ENCODE assay signal across 1 cellular context in the genomic region with DNA sequence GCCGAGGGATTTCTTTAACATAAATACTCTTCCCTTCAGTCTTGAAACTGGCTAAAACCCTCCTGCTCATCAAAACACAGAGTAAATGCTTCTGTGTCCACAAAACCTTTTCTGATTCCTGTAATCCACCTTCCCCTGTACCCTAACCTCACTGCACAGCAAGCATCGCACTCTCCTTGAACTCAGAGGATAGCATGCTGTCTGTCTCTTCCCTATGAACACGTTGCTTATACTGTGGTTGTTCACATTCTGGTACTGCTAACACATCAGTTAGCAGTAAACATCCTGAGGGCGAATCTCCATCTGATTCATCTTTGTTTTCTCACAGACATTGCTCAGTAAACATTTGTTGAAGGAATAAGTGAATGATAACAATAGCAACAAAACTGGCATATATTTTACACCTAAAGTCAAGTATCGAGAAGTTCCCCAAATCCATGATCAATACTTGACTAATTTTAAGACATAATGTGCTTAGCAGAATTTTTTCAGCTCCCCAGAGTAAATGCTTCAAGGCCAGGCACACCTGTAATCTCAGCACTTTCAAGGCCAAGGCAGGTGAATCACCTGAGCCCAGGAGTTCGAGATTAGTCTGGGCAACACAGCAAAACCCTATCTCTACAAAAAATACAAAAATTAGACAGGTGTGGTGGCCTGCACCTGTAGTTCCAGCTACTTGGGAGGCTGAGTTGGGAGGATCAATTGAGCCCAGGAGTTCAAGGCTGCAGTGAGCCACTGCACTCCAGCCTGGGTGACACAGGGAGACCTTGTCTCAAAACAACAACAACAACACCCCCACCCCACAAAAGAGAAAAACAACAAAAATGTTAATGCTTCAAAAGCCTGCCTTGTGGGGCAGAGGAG.
TF ChIP-seq lines count a peak whose summit lies in the region.

No MANE protein-coding gene starts in this region.

TF ChIP-seq in HepG2, 621 proteins besides CTCF, POLR2A, EP300 and RAD21 (continued from another document):
- TF ChIP-seq, protein P1, sequence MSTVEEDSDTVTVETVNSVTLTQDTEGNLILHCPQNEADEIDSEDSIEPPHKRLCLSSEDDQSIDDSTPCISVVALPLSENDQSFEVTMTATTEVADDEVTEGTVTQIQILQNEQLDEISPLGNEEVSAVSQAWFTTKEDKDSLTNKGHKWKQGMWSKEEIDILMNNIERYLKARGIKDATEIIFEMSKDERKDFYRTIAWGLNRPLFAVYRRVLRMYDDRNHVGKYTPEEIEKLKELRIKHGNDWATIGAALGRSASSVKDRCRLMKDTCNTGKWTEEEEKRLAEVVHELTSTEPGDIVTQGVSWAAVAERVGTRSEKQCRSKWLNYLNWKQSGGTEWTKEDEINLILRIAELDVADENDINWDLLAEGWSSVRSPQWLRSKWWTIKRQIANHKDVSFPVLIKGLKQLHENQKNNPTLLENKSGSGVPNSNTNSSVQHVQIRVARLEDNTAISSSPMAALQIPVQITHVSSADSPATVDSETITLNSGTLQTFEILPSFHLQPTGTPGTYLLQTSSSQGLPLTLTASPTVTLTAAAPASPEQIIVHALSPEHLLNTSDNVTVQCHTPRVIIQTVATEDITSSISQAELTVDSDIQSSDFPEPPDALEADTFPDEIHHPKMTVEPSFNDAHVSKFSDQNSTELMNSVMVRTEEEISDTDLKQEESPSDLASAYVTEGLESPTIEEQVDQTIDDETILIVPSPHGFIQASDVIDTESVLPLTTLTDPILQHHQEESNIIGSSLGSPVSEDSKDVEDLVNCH (CRISPR knock-in tag; IDR thresholded peaks at IDR 0.05), result no peak
- TF ChIP-seq ZNF607 (CRISPR knock-in tag; IDR thresholded peaks at IDR 0.05; ENCODE audit: borderline replicate concordance) (0 out of 2 replicates have a peak, but pooled peaks have one; percentile 73), SP140L (CRISPR knock-in tag; IDR thresholded peaks at IDR 0.05; ENCODE audit: borderline replicate concordance) (no peak), CBX2 (IDR thresholded peaks at IDR 0.05; ENCODE audit: low read depth, low read length) (no peak), CBX2 (CRISPR knock-in tag; IDR thresholded peaks at IDR 0.05; ENCODE audit: low read depth) (no peak), ZKSCAN5 (CRISPR knock-in tag; IDR thresholded peaks at IDR 0.05) (no peak), LCORL (IDR thresholded peaks at IDR 0.05) (no peak), LCORL (CRISPR knock-in tag; IDR thresholded peaks at IDR 0.05) (peak; percentile 29; the same call in 1 of the 2 replicates), TARDBP (CRISPR knock-in tag; IDR thresholded peaks at IDR 0.05) (peak; percentile 83; the same call in 1 of the 2 replicates), FOSL1 (CRISPR knock-in tag; IDR thresholded peaks at IDR 0.05; ENCODE audit: borderline replicate concordance) (no peak), ZNF10 (CRISPR knock-in tag; IDR thresholded peaks at IDR 0.05; ENCODE audit: borderline replicate concordance, low read depth) (no peak), RAD51 (IDR thresholded peaks at IDR 0.05; ENCODE audit: borderline replicate concordance) (no peak), PCBP1 (IDR thresholded peaks at IDR 0.05; ENCODE audit: borderline replicate concordance, low read depth, low read length) (no peak), ZBTB20 (CRISPR knock-in tag; IDR thresholded peaks at IDR 0.05; ENCODE audit: borderline replicate concordance, low read depth) (peak; percentile 43; the same call in 1 of the 2 replicates)
- TF ChIP-seq, protein P2, sequence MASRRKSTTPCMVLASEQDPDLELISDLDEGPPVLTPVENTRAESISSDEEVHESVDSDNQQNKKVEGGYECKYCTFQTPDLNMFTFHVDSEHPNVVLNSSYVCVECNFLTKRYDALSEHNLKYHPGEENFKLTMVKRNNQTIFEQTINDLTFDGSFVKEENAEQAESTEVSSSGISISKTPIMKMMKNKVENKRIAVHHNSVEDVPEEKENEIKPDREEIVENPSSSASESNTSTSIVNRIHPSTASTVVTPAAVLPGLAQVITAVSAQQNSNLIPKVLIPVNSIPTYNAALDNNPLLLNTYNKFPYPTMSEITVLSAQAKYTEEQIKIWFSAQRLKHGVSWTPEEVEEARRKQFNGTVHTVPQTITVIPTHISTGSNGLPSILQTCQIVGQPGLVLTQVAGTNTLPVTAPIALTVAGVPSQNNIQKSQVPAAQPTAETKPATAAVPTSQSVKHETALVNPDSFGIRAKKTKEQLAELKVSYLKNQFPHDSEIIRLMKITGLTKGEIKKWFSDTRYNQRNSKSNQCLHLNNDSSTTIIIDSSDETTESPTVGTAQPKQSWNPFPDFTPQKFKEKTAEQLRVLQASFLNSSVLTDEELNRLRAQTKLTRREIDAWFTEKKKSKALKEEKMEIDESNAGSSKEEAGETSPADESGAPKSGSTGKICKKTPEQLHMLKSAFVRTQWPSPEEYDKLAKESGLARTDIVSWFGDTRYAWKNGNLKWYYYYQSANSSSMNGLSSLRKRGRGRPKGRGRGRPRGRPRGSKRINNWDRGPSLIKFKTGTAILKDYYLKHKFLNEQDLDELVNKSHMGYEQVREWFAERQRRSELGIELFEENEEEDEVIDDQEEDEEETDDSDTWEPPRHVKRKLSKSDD (CRISPR knock-in tag; IDR thresholded peaks at IDR 0.05; ENCODE audit: low read depth), result no peak
- TF ChIP-seq, protein P3, sequence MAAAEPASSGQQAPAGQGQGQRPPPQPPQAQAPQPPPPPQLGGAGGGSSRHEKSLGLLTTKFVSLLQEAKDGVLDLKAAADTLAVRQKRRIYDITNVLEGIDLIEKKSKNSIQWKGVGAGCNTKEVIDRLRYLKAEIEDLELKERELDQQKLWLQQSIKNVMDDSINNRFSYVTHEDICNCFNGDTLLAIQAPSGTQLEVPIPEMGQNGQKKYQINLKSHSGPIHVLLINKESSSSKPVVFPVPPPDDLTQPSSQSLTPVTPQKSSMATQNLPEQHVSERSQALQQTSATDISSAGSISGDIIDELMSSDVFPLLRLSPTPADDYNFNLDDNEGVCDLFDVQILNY (CRISPR knock-in tag; conservative IDR thresholded peaks at IDR 0.05), result no peak
- TF ChIP-seq, protein P4, sequence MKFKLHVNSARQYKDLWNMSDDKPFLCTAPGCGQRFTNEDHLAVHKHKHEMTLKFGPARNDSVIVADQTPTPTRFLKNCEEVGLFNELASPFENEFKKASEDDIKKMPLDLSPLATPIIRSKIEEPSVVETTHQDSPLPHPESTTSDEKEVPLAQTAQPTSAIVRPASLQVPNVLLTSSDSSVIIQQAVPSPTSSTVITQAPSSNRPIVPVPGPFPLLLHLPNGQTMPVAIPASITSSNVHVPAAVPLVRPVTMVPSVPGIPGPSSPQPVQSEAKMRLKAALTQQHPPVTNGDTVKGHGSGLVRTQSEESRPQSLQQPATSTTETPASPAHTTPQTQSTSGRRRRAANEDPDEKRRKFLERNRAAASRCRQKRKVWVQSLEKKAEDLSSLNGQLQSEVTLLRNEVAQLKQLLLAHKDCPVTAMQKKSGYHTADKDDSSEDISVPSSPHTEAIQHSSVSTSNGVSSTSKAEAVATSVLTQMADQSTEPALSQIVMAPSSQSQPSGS (CRISPR knock-in tag; IDR thresholded peaks at IDR 0.05), result no peak; the same call in 1 of the 2 replicates
- TF ChIP-seq, protein P5, sequence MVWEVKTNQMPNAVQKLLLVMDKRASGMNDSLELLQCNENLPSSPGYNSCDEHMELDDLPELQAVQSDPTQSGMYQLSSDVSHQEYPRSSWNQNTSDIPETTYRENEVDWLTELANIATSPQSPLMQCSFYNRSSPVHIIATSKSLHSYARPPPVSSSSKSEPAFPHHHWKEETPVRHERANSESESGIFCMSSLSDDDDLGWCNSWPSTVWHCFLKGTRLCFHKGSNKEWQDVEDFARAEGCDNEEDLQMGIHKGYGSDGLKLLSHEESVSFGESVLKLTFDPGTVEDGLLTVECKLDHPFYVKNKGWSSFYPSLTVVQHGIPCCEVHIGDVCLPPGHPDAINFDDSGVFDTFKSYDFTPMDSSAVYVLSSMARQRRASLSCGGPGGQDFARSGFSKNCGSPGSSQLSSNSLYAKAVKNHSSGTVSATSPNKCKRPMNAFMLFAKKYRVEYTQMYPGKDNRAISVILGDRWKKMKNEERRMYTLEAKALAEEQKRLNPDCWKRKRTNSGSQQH (CRISPR knock-in tag; IDR thresholded peaks at IDR 0.05; ENCODE audit: low read depth), result peak; percentile 47; the same call in 1 of the 2 replicates
- TF ChIP-seq, protein P6, sequence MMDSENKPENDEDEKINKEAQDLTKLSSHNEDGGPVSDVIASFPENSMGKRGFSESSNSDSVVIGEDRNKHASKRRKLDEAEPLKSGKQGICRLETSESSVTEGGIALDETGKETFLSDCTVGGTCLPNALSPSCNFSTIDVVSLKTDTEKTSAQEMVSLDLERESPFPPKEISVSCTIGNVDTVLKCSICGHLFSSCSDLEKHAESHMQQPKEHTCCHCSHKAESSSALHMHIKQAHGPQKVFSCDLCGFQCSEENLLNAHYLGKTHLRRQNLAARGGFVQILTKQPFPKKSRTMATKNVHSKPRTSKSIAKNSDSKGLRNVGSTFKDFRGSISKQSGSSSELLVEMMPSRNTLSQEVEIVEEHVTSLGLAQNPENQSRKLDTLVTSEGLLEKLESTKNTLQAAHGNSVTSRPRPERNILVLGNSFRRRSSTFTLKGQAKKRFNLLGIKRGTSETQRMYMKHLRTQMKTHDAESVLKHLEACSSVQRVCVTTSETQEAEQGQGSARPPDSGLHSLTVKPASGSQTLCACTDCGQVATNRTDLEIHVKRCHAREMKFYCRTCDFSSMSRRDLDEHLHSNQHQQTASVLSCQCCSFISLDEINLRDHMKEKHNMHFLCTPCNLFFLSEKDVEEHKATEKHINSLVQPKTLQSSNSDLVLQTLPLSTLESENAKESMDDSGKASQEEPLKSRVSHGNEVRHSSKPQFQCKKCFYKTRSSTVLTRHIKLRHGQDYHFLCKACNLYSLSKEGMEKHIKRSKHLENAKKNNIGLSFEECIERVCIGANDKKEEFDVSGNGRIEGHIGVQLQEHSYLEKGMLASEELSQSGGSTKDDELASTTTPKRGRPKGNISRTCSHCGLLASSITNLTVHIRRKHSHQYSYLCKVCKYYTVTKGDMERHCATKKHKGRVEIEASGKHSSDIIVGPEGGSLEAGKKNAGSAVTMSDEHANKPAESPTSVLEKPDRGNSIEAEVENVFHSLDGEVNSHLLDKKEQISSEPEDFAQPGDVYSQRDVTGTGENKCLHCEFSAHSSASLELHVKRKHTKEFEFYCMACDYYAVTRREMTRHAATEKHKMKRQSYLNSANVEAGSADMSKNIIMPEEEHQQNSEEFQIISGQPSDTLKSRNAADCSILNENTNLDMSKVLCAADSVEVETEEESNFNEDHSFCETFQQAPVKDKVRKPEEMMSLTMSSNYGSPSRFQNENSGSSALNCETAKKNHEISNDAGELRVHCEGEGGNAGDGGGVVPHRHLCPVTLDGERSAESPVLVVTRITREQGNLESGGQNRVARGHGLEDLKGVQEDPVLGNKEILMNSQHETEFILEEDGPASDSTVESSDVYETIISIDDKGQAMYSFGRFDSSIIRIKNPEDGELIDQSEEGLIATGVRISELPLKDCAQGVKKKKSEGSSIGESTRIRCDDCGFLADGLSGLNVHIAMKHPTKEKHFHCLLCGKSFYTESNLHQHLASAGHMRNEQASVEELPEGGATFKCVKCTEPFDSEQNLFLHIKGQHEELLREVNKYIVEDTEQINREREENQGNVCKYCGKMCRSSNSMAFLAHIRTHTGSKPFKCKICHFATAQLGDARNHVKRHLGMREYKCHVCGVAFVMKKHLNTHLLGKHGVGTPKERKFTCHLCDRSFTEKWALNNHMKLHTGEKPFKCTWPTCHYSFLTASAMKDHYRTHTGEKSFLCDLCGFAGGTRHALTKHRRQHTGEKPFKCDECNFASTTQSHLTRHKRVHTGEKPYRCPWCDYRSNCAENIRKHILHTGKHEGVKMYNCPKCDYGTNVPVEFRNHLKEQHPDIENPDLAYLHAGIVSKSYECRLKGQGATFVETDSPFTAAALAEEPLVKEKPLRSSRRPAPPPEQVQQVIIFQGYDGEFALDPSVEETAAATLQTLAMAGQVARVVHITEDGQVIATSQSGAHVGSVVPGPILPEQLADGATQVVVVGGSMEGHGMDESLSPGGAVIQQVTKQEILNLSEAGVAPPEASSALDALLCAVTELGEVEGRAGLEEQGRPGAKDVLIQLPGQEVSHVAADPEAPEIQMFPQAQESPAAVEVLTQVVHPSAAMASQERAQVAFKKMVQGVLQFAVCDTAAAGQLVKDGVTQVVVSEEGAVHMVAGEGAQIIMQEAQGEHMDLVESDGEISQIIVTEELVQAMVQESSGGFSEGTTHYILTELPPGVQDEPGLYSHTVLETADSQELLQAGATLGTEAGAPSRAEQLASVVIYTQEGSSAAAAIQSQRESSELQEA (CRISPR knock-in tag; IDR thresholded peaks at IDR 0.05; ENCODE audit: not compliant biosample characterization), result no peak
- TF ChIP-seq, protein P7, sequence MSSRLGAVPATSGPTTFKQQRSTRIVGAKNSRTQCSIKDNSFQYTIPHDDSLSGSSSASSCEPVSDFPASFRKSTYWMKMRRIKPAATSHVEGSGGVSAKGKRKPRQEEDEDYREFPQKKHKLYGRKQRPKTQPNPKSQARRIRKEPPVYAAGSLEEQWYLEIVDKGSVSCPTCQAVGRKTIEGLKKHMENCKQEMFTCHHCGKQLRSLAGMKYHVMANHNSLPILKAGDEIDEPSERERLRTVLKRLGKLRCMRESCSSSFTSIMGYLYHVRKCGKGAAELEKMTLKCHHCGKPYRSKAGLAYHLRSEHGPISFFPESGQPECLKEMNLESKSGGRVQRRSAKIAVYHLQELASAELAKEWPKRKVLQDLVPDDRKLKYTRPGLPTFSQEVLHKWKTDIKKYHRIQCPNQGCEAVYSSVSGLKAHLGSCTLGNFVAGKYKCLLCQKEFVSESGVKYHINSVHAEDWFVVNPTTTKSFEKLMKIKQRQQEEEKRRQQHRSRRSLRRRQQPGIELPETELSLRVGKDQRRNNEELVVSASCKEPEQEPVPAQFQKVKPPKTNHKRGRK (CRISPR knock-in tag; IDR thresholded peaks at IDR 0.05), result no peak
- TF ChIP-seq, protein P8, sequence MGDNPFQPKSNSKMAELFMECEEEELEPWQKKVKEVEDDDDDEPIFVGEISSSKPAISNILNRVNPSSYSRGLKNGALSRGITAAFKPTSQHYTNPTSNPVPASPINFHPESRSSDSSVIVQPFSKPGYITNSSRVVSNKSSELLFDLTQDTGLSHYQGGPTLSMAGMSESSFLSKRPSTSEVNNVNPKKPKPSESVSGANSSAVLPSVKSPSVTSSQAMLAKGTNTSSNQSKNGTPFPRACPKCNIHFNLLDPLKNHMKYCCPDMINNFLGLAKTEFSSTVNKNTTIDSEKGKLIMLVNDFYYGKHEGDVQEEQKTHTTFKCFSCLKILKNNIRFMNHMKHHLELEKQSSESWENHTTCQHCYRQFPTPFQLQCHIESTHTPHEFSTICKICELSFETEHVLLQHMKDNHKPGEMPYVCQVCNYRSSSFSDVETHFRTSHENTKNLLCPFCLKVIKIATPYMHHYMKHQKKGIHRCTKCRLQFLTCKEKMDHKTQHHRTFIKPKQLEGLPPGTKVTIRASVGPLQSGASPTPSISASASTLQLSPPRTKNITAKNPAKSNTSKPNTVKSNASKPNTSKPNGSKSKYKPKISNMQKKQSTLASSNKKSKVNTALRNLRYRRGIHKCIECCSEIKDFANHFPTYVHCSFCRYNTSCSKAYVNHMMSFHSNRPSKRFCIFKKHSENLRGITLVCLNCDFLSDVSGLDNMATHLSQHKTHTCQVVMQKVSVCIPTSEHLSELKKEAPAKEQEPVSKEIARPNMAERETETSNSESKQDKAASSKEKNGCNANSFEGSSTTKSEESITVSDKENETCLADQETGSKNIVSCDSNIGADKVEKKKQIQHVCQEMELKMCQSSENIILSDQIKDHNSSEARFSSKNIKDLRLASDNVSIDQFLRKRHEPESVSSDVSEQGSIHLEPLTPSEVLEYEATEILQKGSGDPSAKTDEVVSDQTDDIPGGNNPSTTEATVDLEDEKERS (CRISPR knock-in tag; IDR thresholded peaks at IDR 0.05), result peak; percentile 95
- TF ChIP-seq, protein P9, sequence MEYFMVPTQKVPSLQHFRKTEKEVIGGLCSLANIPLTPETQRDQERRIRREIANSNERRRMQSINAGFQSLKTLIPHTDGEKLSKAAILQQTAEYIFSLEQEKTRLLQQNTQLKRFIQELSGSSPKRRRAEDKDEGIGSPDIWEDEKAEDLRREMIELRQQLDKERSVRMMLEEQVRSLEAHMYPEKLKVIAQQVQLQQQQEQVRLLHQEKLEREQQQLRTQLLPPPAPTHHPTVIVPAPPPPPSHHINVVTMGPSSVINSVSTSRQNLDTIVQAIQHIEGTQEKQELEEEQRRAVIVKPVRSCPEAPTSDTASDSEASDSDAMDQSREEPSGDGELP (IDR thresholded peaks at IDR 0.05; ENCODE audit: borderline replicate concordance, low read depth), result peak; percentile 29; the same call in 1 of the 2 replicates
